18 cellular contexts compared by ENCODE assay signal in genomic region chr21:37866027-37866426, GRCh38. TPM values are rescaled to one million over a fixed set of nuclear protein-coding genes. Genes with fewer than 3 reads are reported as not detected.
DNase-seq lines count a peak whose midpoint lies in the region; ATAC-seq, FAIRE-seq and TF ChIP-seq lines count a peak whose summit lies in the region.
"Had no signal": no experiment of that assay in that cellular context is flagged by ENCODE, and none has a peak within 500 bp of the region (broad histone marks: within the 10 kb centered on the region; RNA-seq: fewer than 3 reads in every experiment).

No MANE protein-coding gene starts in this region.

- no peaks in the 10 kb centered on the region for H3K4me1 Mint-ChIP-seq in activated CD8-positive, alpha-beta T cell treated with anti-CD3 and anti-CD28 coated beads, Interleukin-2, amount 10 ng/mL, durations not matched to agents 7 days and 5 days (ENCODE audit: low read depth)

- TF ChIP-seq POLR2A in spleen (IDR thresholded peaks at IDR 0.05): no peak

- no peak for TF ChIP-seq CTCF in foreskin keratinocyte (conservative IDR thresholded peaks at IDR 0.05)
- no peak for TF ChIP-seq CTCF in spleen (IDR thresholded peaks at IDR 0.05 in 8 of 11, conservative IDR thresholded peaks at IDR 0.05 in 3 of 11)

- H3K27me3 ChIP-seq in foreskin keratinocyte: no peaks in the 10 kb centered on the region
- no peaks in the 10 kb centered on the region for H3K27me3 ChIP-seq in spleen (replicated peaks in 1 of 7)
- H3K27me3 ChIP-seq: body of pancreas had no signal

- POLR2A ChIA-PET in HEK293T (lab: Yijun Ruan, JAX): no interaction called here
- POLR2A ChIA-PET in activated CD8-positive, alpha-beta T cell treated with anti-CD3 and anti-CD28 coated beads, Interleukin-2, amount 10 ng/mL, durations not matched to agents 7 days and 5 days (lab: Charles Lee): no interaction called here

- peak overlapping the region in 1 of 8 donors; percentile 26 for H3K4me3 ChIP-seq in spleen
- H3K4me3 ChIP-seq: body of pancreas, esophagus muscularis mucosa had no signal

- intact Hi-C loops in spleen (cut with DNase I; ENCODE audit: low total_unique reads): no loop called here

- no peaks in the 10 kb centered on the region for H3K27me3 Mint-ChIP-seq in activated CD8-positive, alpha-beta T cell treated with anti-CD3 and anti-CD28 coated beads, Interleukin-2, amount 10 ng/mL, durations not matched to agents 7 days and 5 days (ENCODE audit: low read depth)

- DNase-seq in NCI-H82 (lab: John Stamatoyannopoulos, UW) (peak; percentile 43), NCI-H82 treated with DMSO at 0.1 percent for 48 hours (lab: John Stamatoyannopoulos, UW; ENCODE audit: unreplicated experiment) (no peak), RCC 7860 (ENCODE audit: low spot score) (peak; percentile 44), foreskin keratinocyte (peak; percentile 16 to 32), spleen (no peak), HEK293T (ENCODE audit: extremely low spot score) (no peak)
- no peak for DNase-seq in activated CD8-positive, alpha-beta T cell treated with anti-CD3 and anti-CD28 coated beads, Interleukin-2, amount 10 ng/mL, durations not matched to agents 7 days and 5 days
- DNase-seq: 8988T; DMS153; IMR-90; NCI-H2171 treated with DMSO at 0.1 percent for 48 hours; nucleus accumbens; stimulated activated CD4-positive, alpha-beta T cell treated with anti-CD3 and anti-CD28 coated beads, Interleukin-2, amount 100 ng/mL, for 48 hours had no signal

- no peak for FAIRE-seq in RCC 7860 (lab: Jason Lieb, UNC)
- FAIRE-seq: GM18507 had no signal

- CTCF ChIA-PET in HEK293T (lab: Yijun Ruan, JAX): no interaction called here
- CTCF ChIA-PET in activated CD8-positive, alpha-beta T cell treated with anti-CD3 and anti-CD28 coated beads, Interleukin-2, amount 10 ng/mL, durations not matched to agents 7 days and 5 days (lab: Charles Lee): no interaction called here

- no peak overlapping the region for H3K27ac ChIP-seq in foreskin keratinocyte
- H3K27ac ChIP-seq in spleen: peak overlapping the region in 7 of 8 donors; percentile 25 to 81 (median 69)
- H3K27ac ChIP-seq: esophagus muscularis mucosa, VCaP had no signal

- no peaks in the 10 kb centered on the region for H3K36me3 Mint-ChIP-seq in activated CD8-positive, alpha-beta T cell treated with anti-CD3 and anti-CD28 coated beads, Interleukin-2, amount 10 ng/mL, durations not matched to agents 7 days and 5 days (ENCODE audit: low read depth)

- ATAC-seq in foreskin keratinocyte: no peak
- ATAC-seq in GM19035 (IDR thresholded peaks at IDR 0.05; ENCODE audit: unreplicated experiment): no peak
- no peak for ATAC-seq in activated CD8-positive, alpha-beta T cell treated with anti-CD3 and anti-CD28 coated beads, Interleukin-2, amount 10 ng/mL, durations not matched to agents 7 days and 5 days
- ATAC-seq: body of pancreas had no signal

- WGBS in spleen, 5 donors: 49 to 62% (median 56%) methylated on average over 2 of the region's 2 CpGs

- H3K36me3 ChIP-seq in spleen: no peaks in the 10 kb centered on the region
- H3K36me3 ChIP-seq: esophagus muscularis mucosa had no signal

- H3K27ac Mint-ChIP-seq in activated CD8-positive, alpha-beta T cell treated with anti-CD3 and anti-CD28 coated beads, Interleukin-2, amount 10 ng/mL, durations not matched to agents 7 days and 5 days: no peak overlapping the region

- H3K4me1 ChIP-seq in foreskin keratinocyte (peaks cover 16% of the 10 kb centered on the region), spleen (peaks cover 0 to 23% (median 0%) of the 10 kb centered on the region in 6 donors)
- H3K4me1 ChIP-seq: esophagus muscularis mucosa had no signal

- no peaks in the 10 kb centered on the region for H3K9me3 Mint-ChIP-seq in activated CD8-positive, alpha-beta T cell treated with anti-CD3 and anti-CD28 coated beads, Interleukin-2, amount 10 ng/mL, durations not matched to agents 7 days and 5 days (ENCODE audit: insufficient read depth)

- no peak overlapping the region for H3K4me3 Mint-ChIP-seq in activated CD8-positive, alpha-beta T cell treated with anti-CD3 and anti-CD28 coated beads, Interleukin-2, amount 10 ng/mL, durations not matched to agents 7 days and 5 days

- H3K9me3 ChIP-seq in spleen: no peaks in the 10 kb centered on the region
- H3K9me3 ChIP-seq: body of pancreas, esophagus muscularis mucosa had no signal

TF ChIP-seq in HEK293T, 16 proteins besides CTCF, POLR2A, EP300 and RAD21:
- TF ChIP-seq FOXK2 (IDR thresholded peaks at IDR 0.05) (no peak), L3MBTL2 (conservative IDR thresholded peaks at IDR 0.05) (no peak), ELF4 (IDR thresholded peaks at IDR 0.05) (no peak), LEF1 (IDR thresholded peaks at IDR 0.05; ENCODE audit: borderline replicate concordance) (no peak), TARDBP (IDR thresholded peaks at IDR 0.05) (no peak), BHLHE40 (IDR thresholded peaks at IDR 0.05; ENCODE audit: borderline replicate concordance) (no peak)

RNA-seq across cellular contexts. Expression of gene KCNJ6, which starts 50.2 kb away (rescaled TPM):
- not detected in 2 replicates for total RNA-seq in foreskin keratinocyte
- not detected in 2 replicates for polyA plus RNA-seq in foreskin keratinocyte
- total RNA-seq in spleen: under 1 TPM in 3 of 7 donors, not detected in 4; 0.06 to 0.36 (median 0.14) TPM
- polyA plus RNA-seq in spleen: under 1 TPM in 1 of 3 donors, not detected in 2; under 0.01 TPM
- not detected for total RNA-seq in activated CD8-positive, alpha-beta T cell treated with anti-CD3 and anti-CD28 coated beads, Interleukin-2, amount 10 ng/mL, durations not matched to agents 7 days and 5 days

Comparison
In these comparisons a context has a peak if more than half of its experiments do, and no peak if none do; other contexts are left out.
1. DNase-seq: peak in NCI-H82 (single experiment), RCC 7860 (single experiment) and foreskin keratinocyte (2 of 2); none in NCI-H82 treated with DMSO at 0.1 percent for 48 hours (single experiment), spleen (single experiment), HEK293T (single experiment) and activated CD8-positive, alpha-beta T cell treated with anti-CD3 and anti-CD28 coated beads, Interleukin-2, amount 10 ng/mL, durations not matched to agents 7 days and 5 days (single experiment).